ENCODE assay signal across 13 cellular contexts in the genomic region with DNA sequence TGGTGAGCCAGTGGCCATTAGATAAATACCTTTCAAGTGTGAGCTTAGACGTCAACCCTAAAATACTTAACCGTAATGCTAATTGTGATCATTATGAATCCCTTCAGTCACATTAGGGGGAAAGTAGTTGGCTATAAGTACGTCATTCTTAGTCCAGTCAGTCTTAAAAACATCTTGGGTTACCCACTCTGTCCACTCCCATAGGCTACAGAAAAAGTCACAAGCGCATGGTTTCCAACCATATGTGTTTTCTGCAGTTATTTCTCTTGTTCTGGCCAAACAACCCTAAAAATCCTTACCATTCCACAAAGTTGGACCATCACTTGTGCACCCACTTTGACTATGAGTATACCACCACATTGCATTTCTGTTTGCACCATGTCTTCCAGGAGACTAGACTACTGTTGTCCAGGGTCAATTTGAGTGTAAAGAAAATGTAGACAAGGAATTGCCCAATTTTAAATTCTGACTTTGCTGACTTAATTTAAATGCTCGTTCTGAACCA. TPM values are rescaled to one million over a fixed set of nuclear protein-coding genes. Genes with fewer than 3 reads are reported as not detected.
DNase-seq lines count a peak whose midpoint lies in the region; ATAC-seq and TF ChIP-seq lines count a peak whose summit lies in the region.
"Had no signal": no experiment of that assay in that cellular context is flagged by ENCODE, and none has a peak within 500 bp of the region (broad histone marks: within the 10 kb centered on the region; RNA-seq: fewer than 3 reads in every experiment).

No MANE protein-coding gene starts in this region.

- H3K36me3 Mint-ChIP-seq in CD14-positive monocyte, result peaks cover 36 to 40% of the 10 kb centered on the region in 2 donors
- H3K36me3 Mint-ChIP-seq in activated T-helper 1 cell treated with anti-CD3 and anti-CD28 coated beads, Interleukin-12 subunit alpha, Interleukin-12 subunit beta, Interleukin-2, Interleukin-4 antibody, amounts not matched to agents 30 ng/mL and 10 ng/mL and 1 ng/mL, durations not matched to agents 14 hours and 24 hours and 36 hours (ENCODE audit: low read depth), result peaks cover 46% of the 10 kb centered on the region

- POLR2A ChIA-PET in HEK293 (lab: Yijun Ruan, JAX), result interaction anchor here (1.2 kb wide), 1 partner anchor 42 kb away, joined by 3 read pairs; no protein-coding TSS in a partner anchor

- WGBS in mesodermal cell (ENCODE audit: insufficient coverage in 2 of 2), 2 experiments, result 84 to 100% methylated on average over 2 to 3 of the region's 5 CpGs
- whole genome bisulfite sequencing in stomach, 5 donors, result 57 to 73% (median 71%) methylated on average over 5 of the region's 5 CpGs
- WGBS in sigmoid colon, 2 donors, result 82 to 89% methylated on average over 5 of the region's 5 CpGs
- 86 to 89% methylated on average over 5 of the region's 5 CpGs for WGBS in heart right ventricle, 2 donors

- H3K4me1 Mint-ChIP-seq in CD14-positive monocyte, result peaks cover 39% of the 10 kb centered on the region
- peaks cover 52% of the 10 kb centered on the region for H3K4me1 Mint-ChIP-seq in activated T-helper 1 cell treated with anti-CD3 and anti-CD28 coated beads, Interleukin-12 subunit alpha, Interleukin-12 subunit beta, Interleukin-2, Interleukin-4 antibody, amounts not matched to agents 30 ng/mL and 10 ng/mL and 1 ng/mL, durations not matched to agents 14 hours and 24 hours and 36 hours (ENCODE audit: low read depth)

- H3K36me3 ChIP-seq in HEK293 (ENCODE audit: control insufficient read depth in 2 of 2, insufficient read depth in 1 of 2, low read length in 2 of 2), result peaks cover 3 to 45% of the 10 kb centered on the region in 2 experiments; a peak in 2 of 3 replicates
- peaks cover 44% of the 10 kb centered on the region for H3K36me3 ChIP-seq in mesodermal cell (ENCODE audit: control insufficient read depth, insufficient read depth, low read length)
- peaks cover 17 to 51% (median 45%) of the 10 kb centered on the region in 4 donors for H3K36me3 ChIP-seq in stomach
- H3K36me3 ChIP-seq in sigmoid colon, result peaks cover 0 to 45% (median 17%) of the 10 kb centered on the region in 4 donors
- H3K36me3 ChIP-seq in heart right ventricle, result peaks cover 0 to 58% (median 28%) of the 10 kb centered on the region in 9 donors
- H3K36me3 ChIP-seq: colonic mucosa had no signal

- H3K4me3 ChIP-seq in HEK293 (ENCODE audit: low read depth, low read length), result no peak overlapping the region
- peak overlapping the region; percentile 12 for H3K4me3 ChIP-seq in mesodermal cell (ENCODE audit: extremely low read depth, insufficient read depth, low read length, poor library complexity, severe bottlenecking)
- H3K4me3 ChIP-seq in stomach, result peak overlapping the region in 2 of 4 donors; percentile 5 to 86
- H3K4me3 ChIP-seq in sigmoid colon, result no peak overlapping the region
- H3K4me3 ChIP-seq in heart right ventricle, result no peak overlapping the region
- H3K4me3 ChIP-seq: colonic mucosa had no signal

- ATAC-seq in HG02678 (IDR thresholded peaks at IDR 0.05; ENCODE audit: unreplicated experiment), result no peak
- ATAC-seq in heart right ventricle, result no peak

- no peak overlapping the region for H3K27ac ChIP-seq in HEK293 (ENCODE audit: extremely low read depth, low read depth, low read length)
- peak overlapping the region; percentile 6 for H3K27ac ChIP-seq in mesodermal cell (ENCODE audit: low read depth, low read length, severe bottlenecking)
- peak overlapping the region in 1 of 5 donors; percentile 4 for H3K27ac ChIP-seq in stomach
- peak overlapping the region in 1 of 4 donors; percentile 9 for H3K27ac ChIP-seq in sigmoid colon
- no peak overlapping the region for H3K27ac ChIP-seq in heart right ventricle
- H3K27ac ChIP-seq: colonic mucosa, upper lobe of left lung had no signal

- no peak for DNase-seq in CD14-positive monocyte (ENCODE audit: low spot score)
- no peak for DNase-seq in activated T-helper 1 cell treated with anti-CD3 and anti-CD28 coated beads, Interleukin-12 subunit alpha, Interleukin-12 subunit beta, Interleukin-2, Interleukin-4 antibody, amounts not matched to agents 30 ng/mL and 10 ng/mL and 1 ng/mL, durations not matched to agents 14 hours and 24 hours and 36 hours (ENCODE audit: low spot score)
- DNase-seq in stomach, result no peak
- no peak for DNase-seq in sigmoid colon
- no peak for DNase-seq in heart right ventricle
- DNase-seq: colonic mucosa, foreskin melanocyte, NCI-H1105, T1000, upper lobe of left lung had no signal

- no peaks in the 10 kb centered on the region for H3K4me1 ChIP-seq in HEK293 (ENCODE audit: control insufficient read depth, insufficient read depth, low read length)
- H3K4me1 ChIP-seq in mesodermal cell (ENCODE audit: control insufficient read depth, insufficient read depth, low read length, poor library complexity, severe bottlenecking), result peaks cover 9% of the 10 kb centered on the region
- peaks cover 25 to 46% (median 41%) of the 10 kb centered on the region in 4 donors for H3K4me1 ChIP-seq in stomach
- peaks cover 0 to 35% (median 32%) of the 10 kb centered on the region in 4 donors for H3K4me1 ChIP-seq in sigmoid colon
- H3K4me1 ChIP-seq in heart right ventricle, result peaks cover 2 to 40% (median 35%) of the 10 kb centered on the region in 9 donors

- TF ChIP-seq EP300 in stomach (IDR thresholded peaks at IDR 0.05), result no peak
- no peak for TF ChIP-seq EP300 in sigmoid colon (IDR thresholded peaks at IDR 0.05)

- TF ChIP-seq CTCF in CD14-positive monocyte (IDR thresholded peaks at IDR 0.05) (no peak), HEK293 (tag by site-specific recombination; IDR thresholded peaks at IDR 0.05) (no peak), stomach (IDR thresholded peaks at IDR 0.05) (no peak), sigmoid colon (IDR thresholded peaks at IDR 0.05) (no peak), heart right ventricle (IDR thresholded peaks at IDR 0.05) (no peak)

- H3K27me3 Mint-ChIP-seq in CD14-positive monocyte (ENCODE audit: low read depth in 3 of 3), result peaks cover 8 to 11% (median 10%) of the 10 kb centered on the region in 3 donors
- peaks cover 8% of the 10 kb centered on the region for H3K27me3 Mint-ChIP-seq in activated T-helper 1 cell treated with anti-CD3 and anti-CD28 coated beads, Interleukin-12 subunit alpha, Interleukin-12 subunit beta, Interleukin-2, Interleukin-4 antibody, amounts not matched to agents 30 ng/mL and 10 ng/mL and 1 ng/mL, durations not matched to agents 14 hours and 24 hours and 36 hours (ENCODE audit: insufficient read depth)

- H3K27me3 ChIP-seq in stomach (no peaks in the 10 kb centered on the region), sigmoid colon (no peaks in the 10 kb centered on the region), heart right ventricle (no peaks in the 10 kb centered on the region)
- H3K27me3 ChIP-seq: colonic mucosa, upper lobe of left lung had no signal

- CTCF ChIA-PET in HEK293 (lab: Yijun Ruan, JAX), result no interaction called here

- no peak overlapping the region for H3K4me3 Mint-ChIP-seq in CD14-positive monocyte
- H3K4me3 Mint-ChIP-seq in activated T-helper 1 cell treated with anti-CD3 and anti-CD28 coated beads, Interleukin-12 subunit alpha, Interleukin-12 subunit beta, Interleukin-2, Interleukin-4 antibody, amounts not matched to agents 30 ng/mL and 10 ng/mL and 1 ng/mL, durations not matched to agents 14 hours and 24 hours and 36 hours, result peak overlapping the region; percentile 99

- H3K9me3 Mint-ChIP-seq in CD14-positive monocyte, result peaks cover 0 to 2% (median 0%) of the 10 kb centered on the region in 7 donors
- H3K9me3 Mint-ChIP-seq in activated T-helper 1 cell treated with anti-CD3 and anti-CD28 coated beads, Interleukin-12 subunit alpha, Interleukin-12 subunit beta, Interleukin-2, Interleukin-4 antibody, amounts not matched to agents 30 ng/mL and 10 ng/mL and 1 ng/mL, durations not matched to agents 14 hours and 24 hours and 36 hours, result no peaks in the 10 kb centered on the region

- peak overlapping the region in 4 of 7 donors; percentile 6 to 69 (median 46) for H3K27ac Mint-ChIP-seq in CD14-positive monocyte
- no peak overlapping the region for H3K27ac Mint-ChIP-seq in activated T-helper 1 cell treated with anti-CD3 and anti-CD28 coated beads, Interleukin-12 subunit alpha, Interleukin-12 subunit beta, Interleukin-2, Interleukin-4 antibody, amounts not matched to agents 30 ng/mL and 10 ng/mL and 1 ng/mL, durations not matched to agents 14 hours and 24 hours and 36 hours

- intact Hi-C loops in CD14-positive monocyte (cut with micrococcal nuclease), result no loop called here
- intact Hi-C loops in activated T-helper 1 cell treated with anti-CD3 and anti-CD28 coated beads, Interleukin-12 subunit alpha, Interleukin-12 subunit beta, Interleukin-2, Interleukin-4 antibody, amounts not matched to agents 30 ng/mL and 10 ng/mL and 1 ng/mL, durations not matched to agents 14 hours and 24 hours and 36 hours (cut with micrococcal nuclease), result no loop called here
- intact Hi-C loops in stomach (cut with DNase I; ENCODE audit: low total_unique reads), result no loop called here
- intact Hi-C loops in sigmoid colon (cut with DNase I), result no loop called here
- intact Hi-C loops in heart right ventricle (cut with DNase I), result no loop called here

- H3K9me3 ChIP-seq in HEK293 (ENCODE audit: control insufficient read depth, insufficient read depth, low read depth, low read length) (no peaks in the 10 kb centered on the region), mesodermal cell (ENCODE audit: control insufficient read depth, low read length) (no peaks in the 10 kb centered on the region), stomach (no peaks in the 10 kb centered on the region), sigmoid colon (no peaks in the 10 kb centered on the region), heart right ventricle (no peaks in the 10 kb centered on the region)
- H3K9me3 ChIP-seq: colonic mucosa, upper lobe of left lung had no signal

- TF ChIP-seq POLR2A in stomach (IDR thresholded peaks at IDR 0.05) (no peak), sigmoid colon (IDR thresholded peaks at IDR 0.05) (no peak)

RNA-seq across cellular contexts. Expression of a gene that starts 3.3 kb away (rescaled TPM):
- polyA plus RNA-seq in CD14-positive monocyte, result 1,000 to 10,000 TPM; 2,781 to 3,161 TPM
- total RNA-seq in activated T-helper 1 cell treated with anti-CD3 and anti-CD28 coated beads, Interleukin-12 subunit alpha, Interleukin-12 subunit beta, Interleukin-2, Interleukin-4 antibody, amounts not matched to agents 30 ng/mL and 10 ng/mL and 1 ng/mL, durations not matched to agents 14 hours and 24 hours and 36 hours, result 1,696 and 1,756 TPM in 2 replicates
- polyA plus RNA-seq in mesodermal cell (2013, experiment 1 of 2), result 3,796 TPM
- 3,333 TPM for polyA plus RNA-seq in mesodermal cell (2013, experiment 2 of 2)
- 1,000 to 10,000 TPM in 4 of 5 donors, 100 to 1,000 TPM in 1; 121 to 3,139 (median 1,087) TPM for total RNA-seq in stomach
- 1,000 to 10,000 TPM; 3,661 to 4,768 (median 4,326) TPM for polyA plus RNA-seq in stomach
- 1,000 to 10,000 TPM; 1,530 to 5,073 (median 3,085) TPM for total RNA-seq in sigmoid colon
- 1,000 to 10,000 TPM; 2,984 to 4,927 (median 3,091) TPM for polyA plus RNA-seq in sigmoid colon
- 1,000 to 10,000 TPM in 2 of 10 donors, 100 to 1,000 TPM in 8; 869 to 1,215 (median 928) TPM for total RNA-seq in heart right ventricle
- polyA plus RNA-seq in heart right ventricle, result 1,000 to 10,000 TPM; 1,101 to 3,225 TPM

RNA-seq across cellular contexts. Expression of a gene that starts 3.4 kb away (rescaled TPM):
- polyA plus RNA-seq in CD14-positive monocyte (1 to 10 TPM; 1.9 to 2.0 TPM), stomach (1 to 10 TPM; 5.9 to 9.6 (median 7.6) TPM), sigmoid colon (1 to 10 TPM; 4.2 to 5.4 (median 5.1) TPM), heart right ventricle (10 to 100 TPM in 1 of 2 donors, 1 to 10 TPM in 1; 9.4 to 12.0 TPM)
- 3.9 and 4.5 TPM in 2 replicates for total RNA-seq in activated T-helper 1 cell treated with anti-CD3 and anti-CD28 coated beads, Interleukin-12 subunit alpha, Interleukin-12 subunit beta, Interleukin-2, Interleukin-4 antibody, amounts not matched to agents 30 ng/mL and 10 ng/mL and 1 ng/mL, durations not matched to agents 14 hours and 24 hours and 36 hours
- 8.6 TPM for polyA plus RNA-seq in mesodermal cell (2013, experiment 1 of 2)
- polyA plus RNA-seq in mesodermal cell (2013, experiment 2 of 2), result 9.7 TPM
- total RNA-seq in stomach (10 to 100 TPM in 2 of 5 donors, 1 to 10 TPM in 1, under 1 TPM in 1, not detected in 1; 0.87 to 18.3 (median 8.9) TPM), sigmoid colon (10 to 100 TPM; 21.6 to 29.3 (median 26.8) TPM), heart right ventricle (10 to 100 TPM; 15.2 to 24.2 (median 20.3) TPM)

RNA-seq across cellular contexts. Expression of a gene that starts 24.9 kb away (rescaled TPM):
- 1 to 10 TPM; 4.1 to 5.4 TPM for polyA plus RNA-seq in CD14-positive monocyte
- 3.0 and 4.8 TPM in 2 replicates for total RNA-seq in activated T-helper 1 cell treated with anti-CD3 and anti-CD28 coated beads, Interleukin-12 subunit alpha, Interleukin-12 subunit beta, Interleukin-2, Interleukin-4 antibody, amounts not matched to agents 30 ng/mL and 10 ng/mL and 1 ng/mL, durations not matched to agents 14 hours and 24 hours and 36 hours
- 33.4 TPM for polyA plus RNA-seq in mesodermal cell (2013, experiment 1 of 2)
- polyA plus RNA-seq in mesodermal cell (2013, experiment 2 of 2), result 36.2 TPM
- 100 to 1,000 TPM in 1 of 5 donors, 10 to 100 TPM in 3, 1 to 10 TPM in 1; 9.8 to 105 (median 35.1) TPM for total RNA-seq in stomach
- 10 to 100 TPM in 1 of 3 donors, 1 to 10 TPM in 2; 5.5 to 23.2 (median 9.1) TPM for polyA plus RNA-seq in stomach
- 10 to 100 TPM; 43.8 to 63.7 (median 52.8) TPM for total RNA-seq in sigmoid colon
- polyA plus RNA-seq in sigmoid colon, result 10 to 100 TPM in 2 of 3 donors, 1 to 10 TPM in 1; 7.7 to 15.0 (median 10.6) TPM
- 10 to 100 TPM; 12.4 to 54.7 (median 36.2) TPM for total RNA-seq in heart right ventricle
- polyA plus RNA-seq in heart right ventricle, result 1 to 10 TPM; 2.8 to 8.3 TPM
